ENCODE assay signal across 23 cellular contexts in the genomic region with DNA sequence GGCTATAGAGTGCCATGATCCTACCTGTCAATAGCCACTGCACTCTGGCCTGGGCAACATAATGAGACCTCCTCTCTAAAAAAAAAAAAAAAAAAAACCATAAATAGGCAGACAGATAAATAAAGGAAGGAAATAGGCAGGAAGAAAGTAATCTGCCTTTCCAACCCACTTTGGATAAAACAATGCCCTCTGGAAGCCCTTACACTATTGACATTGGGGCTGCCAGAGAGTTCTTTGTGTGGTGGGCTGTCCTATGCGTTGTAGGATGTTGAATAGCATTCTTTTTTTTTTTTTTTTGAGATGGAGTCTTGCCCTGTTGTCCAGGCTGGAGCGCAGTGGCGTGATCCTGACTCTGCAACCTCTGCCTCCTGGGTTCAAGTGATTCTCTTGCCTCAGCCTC.
"Had no signal": no experiment of that assay in that cellular context is flagged by ENCODE, and none has a peak within 500 bp of the region (broad histone marks: within the 10 kb centered on the region; RNA-seq: fewer than 3 reads in every experiment).

No MANE protein-coding gene starts in this region.

- ATAC-seq: K562 had no signal

- H3K9me3 Mint-ChIP-seq: IgD-negative memory B cell had no signal

- DNase-seq: Kasumi-1, MM.1S, NCI-H1092 treated with DMSO at 0.1 percent for 48 hours, NCI-H1436, NCI-H187, NCI-H2029, NCI-H2081 treated with DMSO at 0.1 percent for 48 hours, NCI-H2171, NCI-H226, NCI-H446, NCI-H510A, NCI-H524 treated with DMSO at 0.1 percent for 48 hours, NCI-H69, NCI-H774, Right ventricle myocardium superior, RPMI8226, SIG-M5 had no signal

- H3K4me1 Mint-ChIP-seq: IgD-negative memory B cell had no signal

- H3K4me1 ChIP-seq: SJSA1 had no signal

- H3K4me3 ChIP-seq: K562, SJSA1, SK-N-MC had no signal

- H3K27ac Mint-ChIP-seq: IgD-negative memory B cell had no signal

- H3K9me3 ChIP-seq: SJSA1 had no signal

- H3K27me3 ChIP-seq: SJSA1 had no signal

- H3K27me3 Mint-ChIP-seq: IgD-negative memory B cell had no signal

- H3K27ac ChIP-seq: HL-60, KMS-11, SJSA1, SK-N-MC had no signal
